In genomic region chr15:69398541-69398940, GRCh38 we compare ENCODE assay signal across 1 cellular context.
TF ChIP-seq lines count a peak whose summit lies in the region.

No MANE protein-coding gene starts in this region.

TF ChIP-seq in WTC11, 78 proteins besides CTCF, POLR2A, EP300 and RAD21 (continued from another document):
- TF ChIP-seq ZBTB21 (CRISPR knock-in tag; IDR thresholded peaks at IDR 0.05; ENCODE audit: borderline replicate concordance) = no peak
- TF ChIP-seq GTF2I (CRISPR knock-in tag; conservative IDR thresholded peaks at IDR 0.05) = no peak
- no peak for TF ChIP-seq MAX (CRISPR knock-in tag; IDR thresholded peaks at IDR 0.05)
- TF ChIP-seq ATF3 (CRISPR knock-in tag; conservative IDR thresholded peaks at IDR 0.05) = no peak
- no peak for TF ChIP-seq TEAD1 (CRISPR knock-in tag; IDR thresholded peaks at IDR 0.05)
- no peak for TF ChIP-seq FOXK1 (CRISPR knock-in tag; IDR thresholded peaks at IDR 0.05)
- no peak for TF ChIP-seq ATF1 (CRISPR knock-in tag; IDR thresholded peaks at IDR 0.05)
- TF ChIP-seq ESRRA (CRISPR knock-in tag; IDR thresholded peaks at IDR 0.05; ENCODE audit: borderline replicate concordance) = no peak
